13 cellular contexts compared by ENCODE assay signal in genomic region chr2:145687445-145688104, GRCh38.
DNase-seq lines count a peak whose midpoint lies in the region; ATAC-seq, FAIRE-seq and TF ChIP-seq lines count a peak whose summit lies in the region.
"Had no signal": no experiment of that assay in that cellular context is flagged by ENCODE, and none has a peak within 500 bp of the region (broad histone marks: within the 10 kb centered on the region; RNA-seq: fewer than 3 reads in every experiment).

No MANE protein-coding gene starts in this region.

- H3K9me3 ChIP-seq in DND-41 (ENCODE audit: insufficient read depth, low read length, severe bottlenecking) (no peaks in the 10 kb centered on the region), K562 (replicated peaks; ENCODE audit: control insufficient read depth, insufficient read depth, low read depth, low read length) (peaks cover 6% of the 10 kb centered on the region)

- ATAC-seq in DND-41 (ENCODE audit: insufficient read depth, low read depth) = no peak
- peak; percentile 43 for ATAC-seq in K562
- ATAC-seq: activated T-cell treated with anti-CD3 and anti-CD28 coated beads, Interleukin-2, amount 50 U/mL, for 4 hours; Right ventricle myocardium inferior had no signal

- no peaks in the 10 kb centered on the region for H3K79me2 ChIP-seq in DND-41 (ENCODE audit: insufficient read depth, low read length)
- no peaks in the 10 kb centered on the region for H3K79me2 ChIP-seq in K562 (ENCODE audit: control insufficient read depth, insufficient read depth, low read length)

- H4K20me1 ChIP-seq in DND-41 (ENCODE audit: insufficient read depth, low read length) = no peaks in the 10 kb centered on the region
- no peaks in the 10 kb centered on the region for H4K20me1 ChIP-seq in K562 (replicated peaks; ENCODE audit: control insufficient read depth, insufficient read depth, low read length)

- TF ChIP-seq CTCF in DND-41 (IDR thresholded peaks at IDR 0.05; ENCODE audit: borderline replicate concordance, extremely low read depth, low read length, poor library complexity, severe bottlenecking) = no peak
- no peak for TF ChIP-seq CTCF in K562 (IDR thresholded peaks at IDR 0.05 in 2 of 3, conservative IDR thresholded peaks at IDR 0.05 in 1 of 3; ENCODE audit: insufficient read depth in 2 of 3, low read depth in 1 of 3, low read length in 3 of 3)

- DNase-seq in DND-41 = no peak
- peak; percentile 5 for DNase-seq in KBM-7
- no peak for DNase-seq in K562 (ENCODE audit: extremely low read depth in 1 of 4, low spot score in 3 of 4)
- DNase-seq in kidney tubule cell (ENCODE audit: low spot score) = peak; percentile 20
- no peak for DNase-seq in stimulated activated naive CD4-positive, alpha-beta T cell (lab: John Stamatoyannopoulos, UW)
- DNase-seq in activated naive CD4-positive, alpha-beta T cell treated with Interleukin-2 at 50 U/mL for 16 hours = no peak
- no peak for DNase-seq in central memory CD4-positive, alpha-beta T cell
- DNase-seq in ureter (ENCODE audit: low spot score) = no peak
- DNase-seq: activated T-cell treated with anti-CD3 and anti-CD28 coated beads, Interleukin-2, amount 50 U/mL, for 4 hours; left ventricle myocardium inferior; NCI-H2227 treated with DMSO at 0.1 percent for 48 hours had no signal

- H3K9me1 ChIP-seq in K562 (ENCODE audit: control insufficient read depth, insufficient read depth, low read length) = no peaks in the 10 kb centered on the region

- H3K36me3 ChIP-seq in DND-41 (ENCODE audit: insufficient read depth, low read length) (no peaks in the 10 kb centered on the region), K562 (ENCODE audit: control insufficient read depth, insufficient read depth, low read length) (peaks cover 11% of the 10 kb centered on the region)
- H3K36me3 ChIP-seq: cardiac muscle cell, left ventricle myocardium inferior had no signal

- no peak for TF ChIP-seq POLR2A in K562 (conservative IDR thresholded peaks at IDR 0.05)

- H3K4me3 ChIP-seq in DND-41 (ENCODE audit: low read depth in 1 of 2, low read length in 2 of 2) = no peak overlapping the region
- H3K4me3 ChIP-seq in K562 = no peak overlapping the region
- H3K4me3 ChIP-seq: cardiac muscle cell, left ventricle myocardium inferior had no signal

- 52% methylated on average over 4 of the region's 4 CpGs for WGBS in K562 (ENCODE audit: insufficient coverage, low coverage, missing lambda C conversion rate)

- FAIRE-seq in K562 (lab: Jason Lieb, UNC) = no peak

- H3K9ac ChIP-seq in DND-41 (ENCODE audit: low read depth, low read length) (no peak overlapping the region), K562 (ENCODE audit: insufficient read depth in 1 of 2, low read depth in 2 of 2, low read length in 2 of 2) (no peak overlapping the region)

- TF ChIP-seq RAD21 in K562 (CRISPR knock-in tag; conservative IDR thresholded peaks at IDR 0.05 in 1 of 2, IDR thresholded peaks at IDR 0.05 in 1 of 2) = no peak

- CTCF ChIA-PET in K562 (lab: Yijun Ruan, JAX; ENCODE audit: low intra/inter-chr PET ratio) = no interaction called here

- H3K4me1 ChIP-seq in DND-41 (ENCODE audit: insufficient read depth, low read length) (no peaks in the 10 kb centered on the region), K562 (replicated peaks in 1 of 2; ENCODE audit: control insufficient read depth in 2 of 2, insufficient read depth in 2 of 2, low read length in 2 of 2) (peaks cover 0 to 14% of the 10 kb centered on the region in 2 experiments; a peak in 2 of 5 replicates)
- H3K4me1 ChIP-seq: left ventricle myocardium inferior had no signal

- H3K4me2 ChIP-seq in DND-41 (ENCODE audit: insufficient read depth, low read length) (no peak overlapping the region), K562 (ENCODE audit: insufficient read depth, low read length) (no peak overlapping the region)

- in situ Hi-C loops in KBM-7 (cut with MboI; ENCODE audit: low pct_unique_long_range_greater_than_20kb, low sequenced_read_pairs) = no loop called here
- in situ Hi-C loops in K562 (cut with MboI) = no loop called here

- H2AFZ ChIP-seq in DND-41 (ENCODE audit: low read depth, low read length) (peak overlapping the region; percentile 1; the same call in 1 of the 2 replicates), K562 (ENCODE audit: low read depth, low read length) (peak overlapping the region; percentile 82)

- no TSS peak for BruUV-seq in K562 (replicated peaks; lab: Mats Ljungman, UMichigan)

- intact Hi-C loops in K562 (cut with micrococcal nuclease) = no loop called here

- TF ChIP-seq EP300 in K562 (IDR thresholded peaks at IDR 0.05; ENCODE audit: low read length) = no peak

- H3K27me3 ChIP-seq in DND-41 (ENCODE audit: insufficient read depth, low read length, poor library complexity) (no peaks in the 10 kb centered on the region), K562 (ENCODE audit: control insufficient read depth in 2 of 2, insufficient read depth in 2 of 2, low read length in 2 of 2) (no peaks in the 10 kb centered on the region)
- H3K27me3 ChIP-seq: cardiac muscle cell had no signal

- POLR2A ChIA-PET in K562 (lab: Yijun Ruan, JAX) = no interaction called here

- no peak overlapping the region for H3K27ac ChIP-seq in DND-41 (ENCODE audit: low read length)
- no peak overlapping the region for H3K27ac ChIP-seq in K562 (ENCODE audit: extremely low read depth, low read depth, low read length)
- H3K27ac ChIP-seq: cardiac muscle cell, left ventricle myocardium inferior had no signal

TF ChIP-seq in K562, 482 proteins besides CTCF, POLR2A, EP300 and RAD21:
- TF ChIP-seq MIER1 (IDR thresholded peaks at IDR 0.05; ENCODE audit: low read depth) (0 out of 2 replicates have a peak, but pooled peaks have one; percentile 28), ARNT (IDR thresholded peaks at IDR 0.05) (no peak)

Comparison
In these comparisons a context has a peak if more than half of its experiments do, and no peak if none do; other contexts are left out.
1. DNase-seq: peak in KBM-7 (single experiment) and kidney tubule cell (single experiment); none in DND-41 (single experiment), K562 (0 of 4), stimulated activated naive CD4-positive, alpha-beta T cell (0 of 6), activated naive CD4-positive, alpha-beta T cell treated with Interleukin-2 at 50 U/mL for 16 hours (single experiment), central memory CD4-positive, alpha-beta T cell (single experiment) and ureter (single experiment).